In genomic region chr4:128847074-128847724, GRCh38 we compare ENCODE assay signal across 8 cellular contexts. TPM values are rescaled to one million over a fixed set of nuclear protein-coding genes. Genes with fewer than 3 reads are reported as not detected.
A peak's percentile ranks its signal among the peaks of the same experiment; 100 is the strongest.
DNase-seq lines count a peak whose midpoint lies in the region; ATAC-seq and TF ChIP-seq lines count a peak whose summit lies in the region.
"Had no signal": no experiment of that assay in that cellular context is flagged by ENCODE, and none has a peak within 500 bp of the region (broad histone marks: within the 10 kb centered on the region; RNA-seq: fewer than 3 reads in every experiment).

No MANE protein-coding gene starts in this region.

- intact Hi-C loops in activated CD8-positive, alpha-beta T cell treated with anti-CD3 and anti-CD28 coated beads for 36 hours (cut with micrococcal nuclease) = no loop called here
- intact Hi-C loops in left ventricle myocardium superior (cut with micrococcal nuclease) = no loop called here

- H3K27ac Mint-ChIP-seq in activated CD8-positive, alpha-beta T cell treated with anti-CD3 and anti-CD28 coated beads for 36 hours = peak overlapping the region; percentile 50
- H3K27ac Mint-ChIP-seq in nephron progenitor cell = peak overlapping the region; percentile 46

- CTCF ChIA-PET in activated CD8-positive, alpha-beta T cell treated with anti-CD3 and anti-CD28 coated beads for 36 hours (lab: Charles Lee) = no interaction called here

- H3K27me3 Mint-ChIP-seq in activated CD8-positive, alpha-beta T cell treated with anti-CD3 and anti-CD28 coated beads for 36 hours = no peaks in the 10 kb centered on the region
- H3K27me3 Mint-ChIP-seq in nephron progenitor cell (ENCODE audit: low read depth, poor library complexity) = no peaks in the 10 kb centered on the region

- POLR2A ChIA-PET in activated CD8-positive, alpha-beta T cell treated with anti-CD3 and anti-CD28 coated beads for 36 hours (lab: Charles Lee) = no interaction called here

- TF ChIP-seq CTCF in activated CD8-positive, alpha-beta T cell treated with anti-CD3 and anti-CD28 coated beads for 36 hours (IDR thresholded peaks at IDR 0.05) = no peak
- TF ChIP-seq CTCF in nephron progenitor cell (IDR thresholded peaks at IDR 0.05) = no peak

- peaks cover 3% of the 10 kb centered on the region for H3K4me1 Mint-ChIP-seq in activated CD8-positive, alpha-beta T cell treated with anti-CD3 and anti-CD28 coated beads for 36 hours (ENCODE audit: low read depth)
- peaks cover 15% of the 10 kb centered on the region for H3K4me1 Mint-ChIP-seq in nephron progenitor cell

- H3K4me3 Mint-ChIP-seq in activated CD8-positive, alpha-beta T cell treated with anti-CD3 and anti-CD28 coated beads for 36 hours = no peak overlapping the region
- H3K4me3 Mint-ChIP-seq in nephron progenitor cell = no peak overlapping the region

- no peaks in the 10 kb centered on the region for H3K9me3 Mint-ChIP-seq in activated CD8-positive, alpha-beta T cell treated with anti-CD3 and anti-CD28 coated beads for 36 hours
- H3K9me3 Mint-ChIP-seq in nephron progenitor cell = no peaks in the 10 kb centered on the region

- no peak for ATAC-seq in activated CD8-positive, alpha-beta T cell treated with anti-CD3 and anti-CD28 coated beads for 36 hours
- no peak for ATAC-seq in HG02610 (IDR thresholded peaks at IDR 0.05; ENCODE audit: unreplicated experiment)
- ATAC-seq in left ventricle myocardium superior = no peak

- peak; percentile 8 for DNase-seq in ELR (ENCODE audit: low read depth)
- DNase-seq in NCI-H1105 (lab: John Stamatoyannopoulos, UW) = peak; percentile 30
- DNase-seq in activated CD8-positive, alpha-beta T cell treated with anti-CD3 and anti-CD28 coated beads for 36 hours = no peak
- no peak for DNase-seq in nephron progenitor cell
- no peak for DNase-seq in NCI-H1436 treated with DMSO at 0.1 percent for 48 hours (lab: John Stamatoyannopoulos, UW)
- DNase-seq in left ventricle myocardium superior = no peak
- DNase-seq: ovary had no signal

- H3K36me3 Mint-ChIP-seq in activated CD8-positive, alpha-beta T cell treated with anti-CD3 and anti-CD28 coated beads for 36 hours (ENCODE audit: low read depth) = peaks cover 57% of the 10 kb centered on the region
- peaks cover 84% of the 10 kb centered on the region for H3K36me3 Mint-ChIP-seq in nephron progenitor cell (ENCODE audit: low read depth)

RNA-seq across cellular contexts. Expression of gene JADE1, which starts 37.7 kb away (rescaled TPM):
- 10 to 100 TPM; 30.5 to 31.6 TPM for total RNA-seq in activated CD8-positive, alpha-beta T cell treated with anti-CD3 and anti-CD28 coated beads for 36 hours
- 24.4 TPM for total RNA-seq in left ventricle myocardium superior

Comparison
In these comparisons a context has a peak if more than half of its experiments do, and no peak if none do; other contexts are left out.
1. DNase-seq: peak in ELR (single experiment) and NCI-H1105 (single experiment); none in activated CD8-positive, alpha-beta T cell treated with anti-CD3 and anti-CD28 coated beads for 36 hours (single experiment), nephron progenitor cell (single experiment), NCI-H1436 treated with DMSO at 0.1 percent for 48 hours (single experiment) and left ventricle myocardium superior (single experiment).